ENCODE assay signal across 8 cellular contexts in genomic region chr14:64293976-64294671, GRCh38. TPM values are rescaled to one million over a fixed set of nuclear protein-coding genes. Genes with fewer than 3 reads are reported as not detected.
A peak's percentile ranks its signal among the peaks of the same experiment; 100 is the strongest.
DNase-seq lines count a peak whose midpoint lies in the region; ATAC-seq and TF ChIP-seq lines count a peak whose summit lies in the region.

ESR2 (minus strand) TSS chr14:64294371; CDS start chr14:64282985, 11,386 bp downstream.

- H2AFZ ChIP-seq in PC-3 (ENCODE audit: low read length): peak within 1 kb of the TSS; percentile 85

- no peak for TF ChIP-seq POLR2A in GM18505 (IDR thresholded peaks at IDR 0.05; ENCODE audit: borderline replicate concordance, extremely low read depth, insufficient read depth, insufficient read length)

- no peaks in the 10 kb centered on the region for H3K79me2 ChIP-seq in PC-3 (ENCODE audit: low read length)

- H3K9ac ChIP-seq in PC-3 (ENCODE audit: low read length): 0 out of 2 replicates have a peak within 1 kb of the TSS, but pooled peaks have one; percentile 4

- in situ Hi-C loops in ACHN (cut with HindIII; ENCODE audit: low pct_ligation_motif_present, low pct_unique_long_range_greater_than_20kb, low sequenced_read_pairs) (no loop called here), astrocyte of the spinal cord (cut with HindIII; ENCODE audit: low sequenced_read_pairs) (no loop called here)

- DNase-seq in ACHN (peak; percentile 37), PC-3 (peak; percentile 29), astrocyte of the spinal cord (ENCODE audit: low read depth, low spot score) (peak; percentile 51), iPS-NIHi7 (ENCODE audit: extremely low spot score) (peak; percentile 53), SW 1271 (lab: John Stamatoyannopoulos, UW) (no peak)
- peak; percentile 31 to 38 for DNase-seq in stimulated activated CD4-positive, alpha-beta T cell treated with anti-CD3 and anti-CD28 coated beads, Interleukin-2, amount 100 ng/mL, for 24 hours

- CTCF ChIA-PET in PC-3 (lab: Charles Lee): interaction anchor here (0.6 to 3.7 kb wide), 7 partner anchors 10 to 233 kb away, joined by 3 to 44 read pairs (median 3); no protein-coding TSS in a partner anchor

- H3K9me2 ChIP-seq in PC-3 (replicated peaks; ENCODE audit: low read length): no peaks in the 10 kb centered on the region

- no peaks in the 10 kb centered on the region for H4K20me1 ChIP-seq in PC-3 (ENCODE audit: low read length)

- no peaks in the 10 kb centered on the region for H3K27me3 ChIP-seq in PC-3 (ENCODE audit: low read length)

- POLR2A ChIA-PET in PC-3 (lab: Charles Lee; ENCODE audit: unreplicated experiment): no interaction called here

- H3K4me2 ChIP-seq in PC-3 (ENCODE audit: low read length): peak within 1 kb of the TSS; percentile 89

- intact Hi-C loops in PC-3 (cut with micrococcal nuclease): loop anchor here (1.0 to 5.0 kb wide), 6 partner anchors 62 to 495 kb away; no protein-coding TSS in a partner anchor

- no peaks in the 10 kb centered on the region for H3F3A ChIP-seq in PC-3 (ENCODE audit: low read length, unreplicated experiment)

- no TSS peak for BruUV-seq in PC-3 (replicated peaks; lab: Mats Ljungman, UMichigan)

- TF ChIP-seq CTCF in PC-3 (conservative IDR thresholded peaks at IDR 0.05; ENCODE audit: low read depth, low read length) (peak; percentile 50), astrocyte of the spinal cord (IDR thresholded peaks at IDR 0.05; ENCODE audit: low read depth, low read length) (peak; percentile 48)

- ATAC-seq in GM18505 (IDR thresholded peaks at IDR 0.05; ENCODE audit: unreplicated experiment) (peak; percentile 43), HG02938 (IDR thresholded peaks at IDR 0.05; ENCODE audit: unreplicated experiment) (peak; percentile 42), PC-3 (peak; percentile 57)

- H3K27ac ChIP-seq in PC-3 (ENCODE audit: low read length): no peak within 1 kb of the TSS

- H3K4me1 ChIP-seq in PC-3 (ENCODE audit: insufficient read depth, low read length): peaks cover 16% of the 10 kb centered on the region; the same call in 1 of the 2 replicates

- no peaks in the 10 kb centered on the region for H3K9me3 ChIP-seq in PC-3 (ENCODE audit: low read length)

- peak within 1 kb of the TSS; percentile 66 for H3K4me3 ChIP-seq in PC-3 (ENCODE audit: low read length)
- H3K4me3 ChIP-seq in astrocyte of the spinal cord (ENCODE audit: low read depth, low read length): peak within 1 kb of the TSS; percentile 43

- H3K36me3 ChIP-seq in PC-3 (ENCODE audit: low read depth, low read length): no peaks in the 10 kb centered on the region

RNA-seq across cellular contexts. Expression of gene ESR2, which starts in this region (rescaled TPM):
- total RNA-seq in PC-3 (2014; rRNA removed): 0.18 and 0.35 TPM in 2 replicates

Comparison
In these comparisons a context has a peak if more than half of its experiments do, and no peak if none do; other contexts are left out.
1. Peak in DNase-seq, ATAC-seq, H3K4me3 ChIP-seq, H3K9ac ChIP-seq and H3K4me2 ChIP-seq in PC-3; RNA of the gene not detected or under 1 TPM.
2. DNase-seq: peak in ACHN (single experiment), astrocyte of the spinal cord (single experiment), iPS-NIHi7 (single experiment) and stimulated activated CD4-positive, alpha-beta T cell treated with anti-CD3 and anti-CD28 coated beads, Interleukin-2, amount 100 ng/mL, for 24 hours (2 of 2); none in SW 1271 (0 of 2).
3. Peak in every context shown above with its lines, with median percentiles within 50 percentile points of each other: ATAC-seq.